Comparison of ENCODE assay signal across 9 cellular contexts in the genomic region with DNA sequence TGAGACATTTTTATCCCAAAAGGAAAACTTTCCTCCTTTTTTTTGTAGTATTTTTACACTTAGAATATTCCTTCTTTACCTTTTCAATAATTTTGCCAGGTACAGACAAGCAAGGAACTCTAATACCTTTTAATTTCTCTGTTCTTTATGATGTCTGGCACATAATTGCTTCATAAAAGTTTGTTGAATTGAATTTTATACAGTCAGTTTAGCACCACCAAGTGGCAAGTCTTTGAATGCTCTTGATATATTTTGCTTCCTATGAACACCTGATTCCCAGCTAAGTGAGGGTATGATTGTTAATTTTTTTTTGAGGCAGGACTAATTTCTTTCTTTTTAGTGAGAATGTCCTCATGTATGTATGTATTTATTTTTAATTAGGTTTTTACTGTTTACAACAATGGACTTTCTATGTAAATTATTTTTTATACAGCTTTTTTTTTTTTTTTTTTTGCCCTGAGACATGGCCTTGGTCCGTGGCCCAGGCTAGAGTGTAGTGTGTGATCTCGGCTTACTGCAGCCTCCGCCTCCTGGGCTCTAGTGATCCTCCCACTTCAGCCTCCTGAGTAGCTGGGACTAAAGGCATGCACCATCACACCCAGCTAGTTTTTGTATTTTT. TPM values are rescaled to one million over a fixed set of nuclear protein-coding genes. Genes with fewer than 3 reads are reported as not detected.
DNase-seq lines count a peak whose midpoint lies in the region; ATAC-seq, FAIRE-seq and TF ChIP-seq lines count a peak whose summit lies in the region.
"Had no signal": no experiment of that assay in that cellular context is flagged by ENCODE, and none has a peak within 500 bp of the region (broad histone marks: within the 10 kb centered on the region; RNA-seq: fewer than 3 reads in every experiment).

No MANE protein-coding gene starts in this region.

- FAIRE-seq in GM19239 (lab: Jason Lieb, UNC) = peak; percentile 28

- H3K36me3 ChIP-seq in CD8-positive, alpha-beta T cell (ENCODE audit: insufficient read depth, low read length) = no peaks in the 10 kb centered on the region
- no peaks in the 10 kb centered on the region for H3K36me3 ChIP-seq in neutrophil

- peak; percentile 69 for ATAC-seq in CD8-positive, alpha-beta T cell

- no peak overlapping the region for H3K27ac ChIP-seq in CD8-positive, alpha-beta T cell (ENCODE audit: low read depth, low read length)
- H3K27ac ChIP-seq in dorsolateral prefrontal cortex (no peak overlapping the region), neutrophil (peak overlapping the region; percentile 59)

- H3K27me3 Mint-ChIP-seq in CD8-positive, alpha-beta T cell (ENCODE audit: low read depth) = no peaks in the 10 kb centered on the region
- H3K27me3 Mint-ChIP-seq: naive thymus-derived CD8-positive, alpha-beta T cell had no signal

- no peak overlapping the region for H3K27ac Mint-ChIP-seq in CD8-positive, alpha-beta T cell

- POLR2A ChIA-PET in CD8-positive, alpha-beta T cell (lab: Charles Lee) = interaction anchor here (0.7 to 0.8 kb wide), 2 partner anchors 10 to 1427 kb away, joined by 3 read pairs; no protein-coding TSS in a partner anchor

- no peak for DNase-seq in CD8-positive, alpha-beta T cell
- no peak for DNase-seq in GM19239 (ENCODE audit: insufficient read length, low spot score)
- peak; percentile 36 for DNase-seq in NCI-H748 (lab: John Stamatoyannopoulos, UW; ENCODE audit: unreplicated experiment)
- DNase-seq in dorsolateral prefrontal cortex = no peak
- DNase-seq in NCI-H446 treated with DMSO at 0.1 percent for 48 hours (lab: John Stamatoyannopoulos, UW) = no peak
- DNase-seq in NCI-H187 treated with DMSO at 0.1 percent for 48 hours (lab: John Stamatoyannopoulos, UW) = no peak
- no peak for DNase-seq in activated effector memory CD4-positive, alpha-beta T cell treated with Interleukin-2 at 50 U/mL for 16 hours

- intact Hi-C loops in CD8-positive, alpha-beta T cell (cut with DNase I, micrococcal nuclease) = loop anchor here (1.0 kb wide), 1 partner anchor 66 kb away; no protein-coding TSS in a partner anchor
- intact Hi-C loops in dorsolateral prefrontal cortex (cut with DNase I) = loop anchor here in 1 of 2 donors (10.0 kb wide), 1 partner anchor 92 kb away; the partner anchor contains the start of gene RAB21

- peaks cover 6% of the 10 kb centered on the region for H3K9me3 Mint-ChIP-seq in CD8-positive, alpha-beta T cell

- peaks cover 38% of the 10 kb centered on the region for H3K4me1 Mint-ChIP-seq in CD8-positive, alpha-beta T cell (ENCODE audit: low read depth)

- CTCF ChIA-PET in CD8-positive, alpha-beta T cell (lab: Charles Lee) = interaction anchor here (0.6 to 3.1 kb wide), 10 partner anchors 9 to 179 kb away, joined by 3 to 23 read pairs (median 4); no protein-coding TSS in a partner anchor

- H3K4me3 ChIP-seq in CD8-positive, alpha-beta T cell (ENCODE audit: low read depth, low read length) = no peak overlapping the region
- no peak overlapping the region for H3K4me3 ChIP-seq in dorsolateral prefrontal cortex
- no peak overlapping the region for H3K4me3 ChIP-seq in neutrophil (ENCODE audit: low read depth in 1 of 2, low read length in 1 of 2)

- peaks cover 11% of the 10 kb centered on the region for H3K4me1 ChIP-seq in CD8-positive, alpha-beta T cell (ENCODE audit: insufficient read depth, low read length)
- peaks cover 20 to 30% of the 10 kb centered on the region in 2 experiments for H3K4me1 ChIP-seq in neutrophil (ENCODE audit: control insufficient read depth in 1 of 2, insufficient read depth in 1 of 2, low read depth in 1 of 2, low read length in 1 of 2)

- TF ChIP-seq CTCF in CD8-positive, alpha-beta T cell (IDR thresholded peaks at IDR 0.05) = peak; percentile 51
- peak in 55 of 56 donors; percentile 11 to 64 (median 47) for TF ChIP-seq CTCF in dorsolateral prefrontal cortex (IDR thresholded peaks at IDR 0.05 in 54 of 56, conservative IDR thresholded peaks at IDR 0.05 in 2 of 56; ENCODE audit: low read depth in 1 of 56, partially characterized antibody in 56 of 56)
- TF ChIP-seq CTCF in neutrophil (IDR thresholded peaks at IDR 0.05) = peak; percentile 20

- H3K27me3 ChIP-seq in CD8-positive, alpha-beta T cell (ENCODE audit: insufficient read depth, low read length) = no peaks in the 10 kb centered on the region
- H3K27me3 ChIP-seq in dorsolateral prefrontal cortex (no peaks in the 10 kb centered on the region), neutrophil (no peaks in the 10 kb centered on the region)

- H3K36me3 Mint-ChIP-seq in CD8-positive, alpha-beta T cell = peaks cover 32% of the 10 kb centered on the region

- H3K9me3 ChIP-seq in CD8-positive, alpha-beta T cell (ENCODE audit: low read length) = no peaks in the 10 kb centered on the region
- H3K9me3 ChIP-seq in neutrophil = no peaks in the 10 kb centered on the region

- no peak overlapping the region for H3K4me3 Mint-ChIP-seq in CD8-positive, alpha-beta T cell
- H3K4me3 Mint-ChIP-seq: naive thymus-derived CD8-positive, alpha-beta T cell had no signal

RNA-seq across cellular contexts. Expression of gene TBC1D15, which starts 6.9 kb away (rescaled TPM):
- total RNA-seq in CD8-positive, alpha-beta T cell = 100 to 1,000 TPM; 139 TPM
- 10 to 100 TPM; 40.1 to 78.8 (median 58.1) TPM for total RNA-seq in dorsolateral prefrontal cortex
